ENCODE assay signal across 17 cellular contexts in the genomic region with DNA sequence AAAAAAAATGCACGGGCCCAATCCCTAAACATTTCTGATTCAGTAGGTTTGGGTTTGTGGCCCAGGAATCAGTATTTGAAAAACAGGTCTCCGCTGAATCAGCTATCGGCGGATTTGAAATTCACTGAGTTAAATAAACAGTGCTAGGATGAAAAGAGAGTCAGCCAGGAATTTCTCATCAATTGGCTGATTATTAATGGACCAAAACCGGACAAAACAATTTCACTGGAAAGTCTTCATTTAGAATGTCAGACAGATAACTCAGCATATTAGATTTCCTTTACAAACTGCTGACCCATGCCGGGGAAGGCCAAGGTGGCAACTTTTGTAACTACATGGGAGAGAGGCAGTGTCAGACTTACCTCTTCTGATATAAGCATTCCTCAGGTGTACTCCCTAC.
"Had no signal": no experiment of that assay in that cellular context is flagged by ENCODE, and none has a peak within 500 bp of the region (broad histone marks: within the 10 kb centered on the region; RNA-seq: fewer than 3 reads in every experiment).

No MANE protein-coding gene starts in this region.

- DNase-seq: dermis blood vessel endothelial cell; dorsolateral prefrontal cortex; effector CD4-positive, alpha-beta T cell; effector memory CD4-positive, alpha-beta T cell; foreskin keratinocyte; heart left ventricle; hypothalamus; immature natural killer cell; islet precursor cell; kidney; left colon; left lung; left ventricle myocardium superior; lower lobe of right lung; mesenchymal stem cell; mucosa of descending colon; naive B cell had no signal
